In genomic region chr20:57658447-57659130, GRCh38 we compare ENCODE assay signal across 11 cellular contexts. TPM values are rescaled to one million over a fixed set of nuclear protein-coding genes. Genes with fewer than 3 reads are reported as not detected.
DNase-seq lines count a peak whose midpoint lies in the region; ATAC-seq, FAIRE-seq and TF ChIP-seq lines count a peak whose summit lies in the region.
"Had no signal": no experiment of that assay in that cellular context is flagged by ENCODE, and none has a peak within 500 bp of the region (broad histone marks: within the 10 kb centered on the region; RNA-seq: fewer than 3 reads in every experiment).

No MANE protein-coding gene starts in this region.

- TF ChIP-seq EP300 in HepG2 (IDR thresholded peaks at IDR 0.05; ENCODE audit: low read depth in 2 of 2, low read length in 2 of 2) (no peak), HepG2 (CRISPR knock-in tag; IDR thresholded peaks at IDR 0.05; ENCODE audit: borderline replicate concordance) (no peak), transverse colon (IDR thresholded peaks at IDR 0.05; ENCODE audit: low read depth) (no peak)

- no peak for TF ChIP-seq RAD21 in HepG2 (CRISPR knock-in tag; IDR thresholded peaks at IDR 0.05)

- H3K79me2 ChIP-seq in HepG2 (ENCODE audit: insufficient read depth, low read length) = no peaks in the 10 kb centered on the region

- H3K4me1 ChIP-seq in HepG2 (ENCODE audit: insufficient read depth, low read length) (peaks cover 13% of the 10 kb centered on the region), transverse colon (peaks cover 3 to 9% (median 7%) of the 10 kb centered on the region in 4 donors)

- CTCF ChIA-PET in activated CD8-positive, alpha-beta memory T cell treated with anti-CD3 and anti-CD28 coated beads, Interleukin-2, amount 10 ng/mL, durations not matched to agents 7 days and 5 days (lab: Charles Lee) = interaction anchor here (1.4 kb wide), 1 partner anchor 35 kb away, joined by 4 read pairs; no protein-coding TSS in a partner anchor
- CTCF ChIA-PET in HepG2 (lab: Yijun Ruan, JAX; ENCODE audit: low intra/inter-chr PET ratio, low total read pairs) = interaction anchor here (1.8 kb wide), 1 partner anchor 551 kb away, joined by 5 read pairs; no protein-coding TSS in a partner anchor

- DNase-seq in activated effector memory CD4-positive, alpha-beta T cell treated with anti-CD3 and anti-CD28 coated beads, Interleukin-2, amount 50 U/mL, for 16 hours = peak; percentile 60
- no peak for DNase-seq in activated effector memory CD4-positive, alpha-beta T cell treated with Interleukin-2 at 50 U/mL for 16 hours
- peak; percentile 31 for DNase-seq in activated CD8-positive, alpha-beta memory T cell treated with anti-CD3 and anti-CD28 coated beads, Interleukin-2, amount 10 ng/mL, durations not matched to agents 7 days and 5 days
- DNase-seq in HepG2 (ENCODE audit: low spot score) (no peak), transverse colon (peak; percentile 6), NCI-H510A (lab: John Stamatoyannopoulos, UW) (no peak), NCI-H524 treated with DMSO at 0.1 percent for 48 hours (lab: John Stamatoyannopoulos, UW) (no peak)
- DNase-seq: effector CD4-positive, alpha-beta T cell; NCI-H226 had no signal

- H3K27me3 Mint-ChIP-seq in activated CD8-positive, alpha-beta memory T cell treated with anti-CD3 and anti-CD28 coated beads, Interleukin-2, amount 10 ng/mL, durations not matched to agents 7 days and 5 days = peaks cover 2% of the 10 kb centered on the region

- intact Hi-C loops in HepG2 (cut with micrococcal nuclease; ENCODE audit: unreplicated experiment) = no loop called here
- intact Hi-C loops in transverse colon (cut with DNase I; ENCODE audit: low total_unique reads) = loop anchor here (10.0 kb wide), 1 partner anchor 196 kb away; no protein-coding TSS in a partner anchor

- H2AFZ ChIP-seq in HepG2 (ENCODE audit: low read length) = no peak overlapping the region

- H3K27ac Mint-ChIP-seq in activated CD8-positive, alpha-beta memory T cell treated with anti-CD3 and anti-CD28 coated beads, Interleukin-2, amount 10 ng/mL, durations not matched to agents 7 days and 5 days = peak overlapping the region; percentile 39

- TF ChIP-seq POLR2A in HepG2 (IDR thresholded peaks at IDR 0.05; ENCODE audit: insufficient read depth in 1 of 2, low read depth in 2 of 2, low read length in 2 of 2) (no peak), transverse colon (IDR thresholded peaks at IDR 0.05) (no peak)

- H3K4me2 ChIP-seq in HepG2 (ENCODE audit: low read depth, low read length) = no peak overlapping the region

- no peak overlapping the region for H3K9ac ChIP-seq in HepG2 (ENCODE audit: insufficient read depth, low read depth, low read length)

- no peak for ATAC-seq in activated CD8-positive, alpha-beta memory T cell treated with anti-CD3 and anti-CD28 coated beads, Interleukin-2, amount 10 ng/mL, durations not matched to agents 7 days and 5 days
- ATAC-seq in HepG2 = no peak
- ATAC-seq in HG03378 (IDR thresholded peaks at IDR 0.05; ENCODE audit: unreplicated experiment) = no peak

- no peaks in the 10 kb centered on the region for H3K36me3 ChIP-seq in HepG2 (replicated peaks in 1 of 2; ENCODE audit: control insufficient read depth in 1 of 2, insufficient read depth in 2 of 2, low read length in 2 of 2)
- no peaks in the 10 kb centered on the region for H3K36me3 ChIP-seq in transverse colon

- in situ Hi-C loops in HepG2 (cut with HindIII; ENCODE audit: extremely low pct_ligation_motif_present, low pct_unique_long_range_greater_than_20kb) = loop anchor here (5.0 kb wide), 1 partner anchor 429 kb away; no protein-coding TSS in a partner anchor
- in situ Hi-C loops in transverse colon (cut with MboI; ENCODE audit: low pct_ligation_motif_present in 1 of 4, low pct_unique_long_range_greater_than_20kb in 1 of 4, low sequenced_read_pairs in 3 of 4) = loop anchor here (5.0 to 25.0 kb wide), 6 partner anchors 229 to 526 kb away; no protein-coding TSS in a partner anchor

- H3K4me3 ChIP-seq in HepG2 (replicated peaks in 1 of 3; ENCODE audit: insufficient read depth in 1 of 3, low read depth in 2 of 3, low read length in 3 of 3) (no peak overlapping the region), transverse colon (no peak overlapping the region)

- WGBS in HepG2 (ENCODE audit: low lambda C conversion rate) = 24% methylated on average over 13 of the region's 17 CpGs
- whole genome bisulfite sequencing in transverse colon (ENCODE audit: low coverage in 1 of 2), 2 donors = 73 to 85% methylated on average over 3 to 13 of the region's 17 CpGs

- no peaks in the 10 kb centered on the region for H3K36me3 Mint-ChIP-seq in activated CD8-positive, alpha-beta memory T cell treated with anti-CD3 and anti-CD28 coated beads, Interleukin-2, amount 10 ng/mL, durations not matched to agents 7 days and 5 days

- FAIRE-seq in HepG2 (lab: Jason Lieb, UNC) = no peak

- peaks cover 3% of the 10 kb centered on the region for H3K9me3 Mint-ChIP-seq in activated CD8-positive, alpha-beta memory T cell treated with anti-CD3 and anti-CD28 coated beads, Interleukin-2, amount 10 ng/mL, durations not matched to agents 7 days and 5 days (ENCODE audit: low read depth)

- H3K27me3 ChIP-seq in HepG2 (ENCODE audit: control insufficient read depth in 1 of 2, insufficient read depth in 2 of 2, low read length in 2 of 2) (peaks cover 28 to 99% of the 10 kb centered on the region in 2 experiments), transverse colon (no peaks in the 10 kb centered on the region)

- no TSS peak for BruUV-seq in HepG2 (replicated peaks; lab: Mats Ljungman, UMichigan)

- H3K27ac ChIP-seq in HepG2 (ENCODE audit: extremely low read length, insufficient read depth, low read length) = no peak overlapping the region
- no peak overlapping the region for H3K27ac ChIP-seq in transverse colon

- no peaks in the 10 kb centered on the region for H3K9me3 ChIP-seq in HepG2 (ENCODE audit: low read length)
- H3K9me3 ChIP-seq in transverse colon = no peaks in the 10 kb centered on the region

- POLR2A ChIA-PET in HepG2 (lab: Yijun Ruan, JAX) = no interaction called here

- H4K20me1 ChIP-seq in HepG2 (ENCODE audit: insufficient read depth, low read length) = peaks cover 3% of the 10 kb centered on the region; the same call in 1 of the 2 replicates

- H3K4me3 Mint-ChIP-seq in activated CD8-positive, alpha-beta memory T cell treated with anti-CD3 and anti-CD28 coated beads, Interleukin-2, amount 10 ng/mL, durations not matched to agents 7 days and 5 days = no peak overlapping the region

- TF ChIP-seq CTCF in HepG2 (CRISPR knock-in tag; IDR thresholded peaks at IDR 0.05) = no peak
- TF ChIP-seq CTCF in transverse colon (IDR thresholded peaks at IDR 0.05) = no peak

- H3K4me1 Mint-ChIP-seq in activated CD8-positive, alpha-beta memory T cell treated with anti-CD3 and anti-CD28 coated beads, Interleukin-2, amount 10 ng/mL, durations not matched to agents 7 days and 5 days = peaks cover 13% of the 10 kb centered on the region

RNA-seq across cellular contexts. Expression of gene ZBP1, which starts 38.4 kb away (rescaled TPM):
- 10 to 100 TPM; 22.9 to 56.8 TPM for total RNA-seq in activated CD8-positive, alpha-beta memory T cell treated with anti-CD3 and anti-CD28 coated beads, Interleukin-2, amount 10 ng/mL, durations not matched to agents 7 days and 5 days
- total RNA-seq in HepG2 (2016; rRNA removed; fragmentation: Illumina TruSeq; extraction: Trizol) (not detected in 2 replicates), transverse colon (1 to 10 TPM in 2 of 4 donors, not detected in 2; 1.6 to 4.4 TPM)
- not detected in 2 replicates for total RNA-seq in HepG2 (2016; cell fraction: cytosol; rRNA removed; fragmentation: Illumina TruSeq; extraction: Trizol; ENCODE audit: low read depth)
- not detected in 2 replicates for total RNA-seq in HepG2 (2016; cell fraction: insoluble cytoplasmic fraction; rRNA removed; fragmentation: Illumina TruSeq; extraction: Trizol)
- total RNA-seq in HepG2 (2016; cell fraction: membrane; rRNA removed; fragmentation: Illumina TruSeq; extraction: Trizol) = not detected in 2 replicates
- total RNA-seq in HepG2 (2016; cell fraction: nucleus; rRNA removed; fragmentation: Illumina TruSeq; extraction: Trizol) = not detected in 2 replicates
- polyA plus RNA-seq in HepG2 (2011; rRNA removed) = not detected in 2 replicates
- polyA plus RNA-seq in HepG2 (2011; cell fraction: cytosol; rRNA removed) = not detected in 2 replicates
- not detected in 2 replicates for polyA plus RNA-seq in HepG2 (2011; cell fraction: nucleus; rRNA removed)
- polyA plus RNA-seq in HepG2 (2012) = not detected in 2 replicates
- polyA plus RNA-seq in HepG2 (2016; cell fraction: cytosol; fragmentation: Illumina TruSeq; extraction: Trizol; ENCODE audit: low read depth) = not detected in 2 replicates
- polyA plus RNA-seq in HepG2 (2016; cell fraction: insoluble cytoplasmic fraction; fragmentation: Illumina TruSeq; extraction: Trizol; ENCODE audit: low read depth) = not detected in 2 replicates
- polyA plus RNA-seq in HepG2 (2016; cell fraction: membrane; fragmentation: Illumina TruSeq; extraction: Trizol; ENCODE audit: low read depth) = not detected in 2 replicates
- not detected in 2 replicates for polyA plus RNA-seq in HepG2 (2016; cell fraction: nucleus; fragmentation: Illumina TruSeq; extraction: Trizol; ENCODE audit: insufficient read depth, low read depth)
- not detected in 2 replicates for polyA minus RNA-seq in HepG2 (2011; rRNA and poly(A)+ RNA removed; ENCODE audit: low replicate concordance)
- polyA minus RNA-seq in HepG2 (2011; cell fraction: cytosol; rRNA and poly(A)+ RNA removed) = not detected in 2 replicates
- not detected in 2 replicates for polyA minus RNA-seq in HepG2 (2011; cell fraction: nucleus; rRNA and poly(A)+ RNA removed)
- polyA plus RNA-seq: BJ had no signal

RNA-seq across cellular contexts. Expression of gene PMEPA1, which starts 51.2 kb away (rescaled TPM):
- 1 to 10 TPM in 1 of 2 experiments, under 1 TPM in 1; 0.20 to 1.2 TPM for total RNA-seq in activated CD8-positive, alpha-beta memory T cell treated with anti-CD3 and anti-CD28 coated beads, Interleukin-2, amount 10 ng/mL, durations not matched to agents 7 days and 5 days
- total RNA-seq in HepG2 (2016; rRNA removed; fragmentation: Illumina TruSeq; extraction: Trizol) = not detected in 2 replicates
- not detected in 2 replicates for total RNA-seq in HepG2 (2016; cell fraction: cytosol; rRNA removed; fragmentation: Illumina TruSeq; extraction: Trizol; ENCODE audit: low read depth)
- total RNA-seq in HepG2 (2016; cell fraction: insoluble cytoplasmic fraction; rRNA removed; fragmentation: Illumina TruSeq; extraction: Trizol) = not detected in 2 replicates
- 0.31 TPM in 1 of 2 replicates, not detected in the other for total RNA-seq in HepG2 (2016; cell fraction: membrane; rRNA removed; fragmentation: Illumina TruSeq; extraction: Trizol)
- total RNA-seq in HepG2 (2016; cell fraction: nucleus; rRNA removed; fragmentation: Illumina TruSeq; extraction: Trizol) = not detected in 2 replicates
- 0.08 TPM in 1 of 2 replicates, not detected in the other for polyA plus RNA-seq in HepG2 (2011; rRNA removed)
- polyA plus RNA-seq in HepG2 (2011; cell fraction: cytosol; rRNA removed) = 0.03 TPM in 1 of 2 replicates, not detected in the other
- 0.12 and 0.16 TPM in 2 replicates for polyA plus RNA-seq in HepG2 (2011; cell fraction: nucleus; rRNA removed)
- polyA plus RNA-seq in HepG2 (2012) = not detected in 2 replicates
- not detected in 2 replicates for polyA plus RNA-seq in HepG2 (2016; cell fraction: cytosol; fragmentation: Illumina TruSeq; extraction: Trizol; ENCODE audit: low read depth)
- not detected in 2 replicates for polyA plus RNA-seq in HepG2 (2016; cell fraction: insoluble cytoplasmic fraction; fragmentation: Illumina TruSeq; extraction: Trizol; ENCODE audit: low read depth)
- polyA plus RNA-seq in HepG2 (2016; cell fraction: membrane; fragmentation: Illumina TruSeq; extraction: Trizol; ENCODE audit: low read depth) = 0.15 TPM in 1 of 2 replicates, not detected in the other
- not detected in 2 replicates for polyA plus RNA-seq in HepG2 (2016; cell fraction: nucleus; fragmentation: Illumina TruSeq; extraction: Trizol; ENCODE audit: insufficient read depth, low read depth)
- 0.20 and 7.8 TPM in 2 replicates for polyA minus RNA-seq in HepG2 (2011; rRNA and poly(A)+ RNA removed; ENCODE audit: low replicate concordance)
- 0.53 TPM in 1 of 2 replicates, not detected in the other for polyA minus RNA-seq in HepG2 (2011; cell fraction: cytosol; rRNA and poly(A)+ RNA removed)
- polyA minus RNA-seq in HepG2 (2011; cell fraction: nucleus; rRNA and poly(A)+ RNA removed) = 0.39 TPM in 1 of 2 replicates, not detected in the other
- total RNA-seq in transverse colon = 10 to 100 TPM in 2 of 4 donors, 1 to 10 TPM in 2; 6.4 to 10.8 (median 8.4) TPM

Comparison
In these comparisons a context has a peak if more than half of its experiments do, and no peak if none do; other contexts are left out.
1. DNase-seq: peak in activated effector memory CD4-positive, alpha-beta T cell treated with anti-CD3 and anti-CD28 coated beads, Interleukin-2, amount 50 U/mL, for 16 hours (single experiment), activated CD8-positive, alpha-beta memory T cell treated with anti-CD3 and anti-CD28 coated beads, Interleukin-2, amount 10 ng/mL, durations not matched to agents 7 days and 5 days (single experiment) and transverse colon (single experiment); none in activated effector memory CD4-positive, alpha-beta T cell treated with Interleukin-2 at 50 U/mL for 16 hours (single experiment), HepG2 (single experiment), NCI-H510A (single experiment) and NCI-H524 treated with DMSO at 0.1 percent for 48 hours (single experiment).
2. RNA of gene ZBP1, which starts 38.4 kb away (total RNA-seq): 22.9 to 56.8 TPM in activated CD8-positive, alpha-beta memory T cell treated with anti-CD3 and anti-CD28 coated beads, Interleukin-2, amount 10 ng/mL, durations not matched to agents 7 days and 5 days; 1.6 to 4.4 TPM in transverse colon and not detected in HepG2; every median in the first group is over 4 times any median in the second.